In the genomic region with DNA sequence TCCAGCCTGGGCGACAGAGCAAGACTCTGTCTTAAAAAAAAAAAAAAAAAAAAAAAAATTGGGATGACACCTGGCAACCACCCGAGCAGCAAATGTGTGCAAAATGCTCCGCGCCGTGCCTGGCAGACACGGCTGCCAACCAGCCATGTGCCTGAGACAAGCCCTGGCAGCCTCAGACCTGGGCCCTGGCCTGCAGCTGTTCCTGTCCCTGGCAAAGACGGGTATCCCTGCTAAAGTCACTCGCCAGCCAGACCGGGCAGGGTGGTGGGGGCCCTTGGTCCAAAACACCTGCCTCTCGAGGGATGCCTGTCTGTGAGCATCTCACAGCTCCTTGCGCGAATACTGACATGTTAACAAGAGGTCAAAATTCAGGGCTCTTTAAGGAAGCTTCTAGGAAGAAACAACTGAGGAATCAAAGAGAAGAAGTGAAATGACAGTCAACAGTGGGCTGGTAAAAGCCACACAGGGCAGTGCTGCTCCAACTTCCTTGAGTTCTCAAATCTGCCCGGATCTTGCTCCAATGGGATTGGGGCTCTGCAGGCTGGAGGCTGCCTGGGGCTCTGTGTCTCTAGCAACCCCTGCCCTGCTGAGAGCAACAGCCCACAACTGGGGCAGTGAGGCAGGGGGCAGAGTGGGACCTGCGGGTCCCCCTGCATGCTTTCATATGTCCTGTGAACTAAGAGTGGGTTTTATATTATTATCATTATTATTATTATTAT, we compare ENCODE assay signal across 12 cellular contexts. TPM values are rescaled to one million over a fixed set of nuclear protein-coding genes. Genes with fewer than 3 reads are reported as not detected.
DNase-seq lines count a peak whose midpoint lies in the region; ATAC-seq and TF ChIP-seq lines count a peak whose summit lies in the region.
"Had no signal": no experiment of that assay in that cellular context is flagged by ENCODE, and none has a peak within 500 bp of the region (broad histone marks: within the 10 kb centered on the region; RNA-seq: fewer than 3 reads in every experiment).

No MANE protein-coding gene starts in this region.

- TF ChIP-seq POLR2A in esophagus muscularis mucosa (IDR thresholded peaks at IDR 0.05; ENCODE audit: low read depth) = no peak

- in situ Hi-C loops in G401 (cut with HindIII; ENCODE audit: low sequenced_read_pairs) = loop anchor here (10.0 kb wide), 1 partner anchor 52 kb away; no protein-coding TSS in a partner anchor

- TF ChIP-seq CTCF in esophagus muscularis mucosa (IDR thresholded peaks at IDR 0.05) = no peak

- no peak for ATAC-seq in natural killer cell treated with Interleukin-12 subunit alpha and Interleukin-12 subunit beta and Interleukin-15 and Interleukin-18, amount 100 ng/mL, for 72 hours

- no peaks in the 10 kb centered on the region for H3K36me3 Mint-ChIP-seq in natural killer cell treated with Interleukin-12 subunit alpha and Interleukin-12 subunit beta and Interleukin-15 and Interleukin-18, amount 100 ng/mL, for 72 hours
- H3K36me3 Mint-ChIP-seq: mesothelial cell of epicardium had no signal

- DNase-seq in G401 (ENCODE audit: low spot score) = peak; percentile 85
- peak; percentile 42 to 91 for DNase-seq in NCI-H446 (lab: John Stamatoyannopoulos, UW)
- DNase-seq in esophagus muscularis mucosa (ENCODE audit: extremely low spot score) = no peak
- DNase-seq in natural killer cell treated with Interleukin-12 subunit alpha and Interleukin-12 subunit beta and Interleukin-15 and Interleukin-18, amount 100 ng/mL, for 72 hours (ENCODE audit: low spot score) = no peak
- DNase-seq in SKM-1 (lab: John Stamatoyannopoulos, UW; ENCODE audit: unreplicated experiment) = no peak
- no peak for DNase-seq in HPDE6-E6E7 (ENCODE audit: extremely low spot score)
- DNase-seq in NOMO-1 treated with DMSO at 0.1 percent for 48 hours (lab: John Stamatoyannopoulos, UW; ENCODE audit: unreplicated experiment) = no peak

- H3K27ac ChIP-seq in esophagus muscularis mucosa (replicated peaks in 1 of 4) = peak overlapping the region in 3 of 4 donors; percentile 10 to 83 (median 73)
- H3K27ac ChIP-seq: BLaER1 treated with 17β-estradiol and CSF1 and Interleukin-3, amounts not matched to agents 10 nM and 100 nM had no signal

- peaks cover 42 to 49% (median 47%) of the 10 kb centered on the region in 4 donors for H3K4me1 ChIP-seq in esophagus muscularis mucosa

- H3K4me3 Mint-ChIP-seq in natural killer cell treated with Interleukin-12 subunit alpha and Interleukin-12 subunit beta and Interleukin-15 and Interleukin-18, amount 100 ng/mL, for 72 hours = peak overlapping the region; percentile 30

- H3K9me3 Mint-ChIP-seq in natural killer cell treated with Interleukin-12 subunit alpha and Interleukin-12 subunit beta and Interleukin-15 and Interleukin-18, amount 100 ng/mL, for 72 hours = no peaks in the 10 kb centered on the region
- H3K9me3 Mint-ChIP-seq: activated B cell treated with CpG ODN at 0.5 μM for 24 hours; dendritic cell treated with granulocyte-macrophage colony-stimulating factor and Interleukin-4, amounts not matched to agents 40 ng/mL and 50 ng/mL, for 4 days; mesothelial cell of epicardium had no signal

- H3K27me3 Mint-ChIP-seq in natural killer cell treated with Interleukin-12 subunit alpha and Interleukin-12 subunit beta and Interleukin-15 and Interleukin-18, amount 100 ng/mL, for 72 hours = no peaks in the 10 kb centered on the region
- H3K27me3 Mint-ChIP-seq: activated B cell treated with CpG ODN at 0.5 μM for 24 hours; dendritic cell treated with granulocyte-macrophage colony-stimulating factor and Interleukin-4, amounts not matched to agents 40 ng/mL and 50 ng/mL, for 4 days had no signal

- WGBS in esophagus muscularis mucosa = 86% methylated on average over 14 of the region's 14 CpGs

- H3K27ac Mint-ChIP-seq in natural killer cell treated with Interleukin-12 subunit alpha and Interleukin-12 subunit beta and Interleukin-15 and Interleukin-18, amount 100 ng/mL, for 72 hours = no peak overlapping the region
- H3K27ac Mint-ChIP-seq: mesothelial cell of epicardium, progenitor cell of endocrine pancreas had no signal

- intact Hi-C loops in esophagus muscularis mucosa (cut with DNase I) = loop anchor here (1.0 kb wide), 1 partner anchor 269 kb away; no protein-coding TSS in a partner anchor

- peaks cover 27 to 33% of the 10 kb centered on the region in 2 donors for H3K4me1 Mint-ChIP-seq in natural killer cell treated with Interleukin-12 subunit alpha and Interleukin-12 subunit beta and Interleukin-15 and Interleukin-18, amount 100 ng/mL, for 72 hours (ENCODE audit: low read depth in 2 of 2)

- H3K9me3 ChIP-seq in esophagus muscularis mucosa = no peaks in the 10 kb centered on the region
- H3K9me3 ChIP-seq: BLaER1 treated with 17β-estradiol and CSF1 and Interleukin-3, amounts not matched to agents 10 nM and 100 nM had no signal

- no peak overlapping the region for H3K4me3 ChIP-seq in esophagus muscularis mucosa

- no peak for TF ChIP-seq EP300 in esophagus muscularis mucosa (IDR thresholded peaks at IDR 0.05)

- no peaks in the 10 kb centered on the region for H3K27me3 ChIP-seq in esophagus muscularis mucosa
- H3K27me3 ChIP-seq: BLaER1 treated with 17β-estradiol and CSF1 and Interleukin-3, amounts not matched to agents 10 nM and 100 nM had no signal

- H3K36me3 ChIP-seq in esophagus muscularis mucosa = no peaks in the 10 kb centered on the region

RNA-seq across cellular contexts. Expression of gene SYTL3, which starts 53.4 kb away (rescaled TPM):
- total RNA-seq in G401 (2014; rRNA removed; shearing (Covaris generic)) = 3.1 TPM in 1 of 2 replicates, not detected in the other
- total RNA-seq in esophagus muscularis mucosa = 10 to 100 TPM in 1 of 4 donors, 1 to 10 TPM in 3; 4.8 to 10.1 (median 7.6) TPM
- 100 to 1,000 TPM; 199 to 246 TPM for total RNA-seq in natural killer cell treated with Interleukin-12 subunit alpha and Interleukin-12 subunit beta and Interleukin-15 and Interleukin-18, amount 100 ng/mL, for 72 hours

RNA-seq across cellular contexts. Expression of gene DYNLT1, which starts 58.7 kb away (rescaled TPM):
- 97.6 and 102 TPM in 2 replicates for total RNA-seq in G401 (2014; rRNA removed; shearing (Covaris generic))
- 100 to 1,000 TPM in 3 of 4 donors, 10 to 100 TPM in 1; 90.7 to 147 (median 102) TPM for total RNA-seq in esophagus muscularis mucosa
- total RNA-seq in natural killer cell treated with Interleukin-12 subunit alpha and Interleukin-12 subunit beta and Interleukin-15 and Interleukin-18, amount 100 ng/mL, for 72 hours = 100 to 1,000 TPM; 117 to 157 TPM

Comparison
In these comparisons a context has a peak if more than half of its experiments do, and no peak if none do; other contexts are left out.
1. DNase-seq: peak in G401 (single experiment) and NCI-H446 (2 of 2); none in esophagus muscularis mucosa (single experiment), natural killer cell treated with Interleukin-12 subunit alpha and Interleukin-12 subunit beta and Interleukin-15 and Interleukin-18, amount 100 ng/mL, for 72 hours (single experiment), SKM-1 (single experiment), HPDE6-E6E7 (single experiment) and NOMO-1 treated with DMSO at 0.1 percent for 48 hours (single experiment).
2. RNA of gene SYTL3, which starts 53.4 kb away (total RNA-seq): 199 to 246 TPM in natural killer cell treated with Interleukin-12 subunit alpha and Interleukin-12 subunit beta and Interleukin-15 and Interleukin-18, amount 100 ng/mL, for 72 hours; 4.8 to 10.1 TPM in esophagus muscularis mucosa and 3.1 TPM in G401; every median in the first group is over 10 times any median in the second.